ENCODE assay signal across 15 cellular contexts in genomic region chr20:38157635-38158495, GRCh38. TPM values are rescaled to one million over a fixed set of nuclear protein-coding genes. Genes with fewer than 3 reads are reported as not detected.
DNase-seq lines count a peak whose midpoint lies in the region; ATAC-seq and TF ChIP-seq lines count a peak whose summit lies in the region.
"Had no signal": no experiment of that assay in that cellular context is flagged by ENCODE, and none has a peak within 500 bp of the region (broad histone marks: within the 10 kb centered on the region; RNA-seq: fewer than 3 reads in every experiment).

No MANE protein-coding gene starts in this region.

- DNase-seq in RWPE2 (ENCODE audit: low spot score), result no peak
- DNase-seq in esophagus squamous epithelium (lab: John Stamatoyannopoulos, UW), result no peak
- no peak for DNase-seq in mesothelial cell of epicardium (ENCODE audit: low spot score in 2 of 2, unreplicated experiment in 2 of 2)
- DNase-seq in thoracic aorta (ENCODE audit: low spot score), result no peak
- no peak for DNase-seq in activated CD4-positive, alpha-beta T cell treated with anti-CD3 and anti-CD28 coated beads for 4 hours
- no peak for DNase-seq in NCI-H524 treated with DMSO at 0.1 percent for 48 hours (lab: John Stamatoyannopoulos, UW)
- DNase-seq: activated CD8-positive, alpha-beta T cell treated with anti-CD3 and anti-CD28 coated beads, Interleukin-2, amount 10 ng/mL, durations not matched to agents 7 days and 5 days; activated effector memory CD4-positive, alpha-beta T cell treated with anti-CD3 and anti-CD28 coated beads, Interleukin-2, amount 50 U/mL, for 16 hours; CD4-positive, alpha-beta memory T cell; cerebellar nuclear complex; GF-D8; NCI-H1092; NCI-H446 had no signal

- no peak overlapping the region for H3K4me3 Mint-ChIP-seq in mesothelial cell of epicardium
- H3K4me3 Mint-ChIP-seq: activated CD8-positive, alpha-beta T cell treated with anti-CD3 and anti-CD28 coated beads, Interleukin-2, amount 10 ng/mL, durations not matched to agents 7 days and 5 days; CD4-positive, alpha-beta memory T cell had no signal

- no peaks in the 10 kb centered on the region for H3K9me3 Mint-ChIP-seq in mesothelial cell of epicardium
- H3K9me3 Mint-ChIP-seq: CD4-positive, alpha-beta memory T cell had no signal

- no peaks in the 10 kb centered on the region for H3K9me3 ChIP-seq in RWPE2 (ENCODE audit: severe bottlenecking)
- H3K9me3 ChIP-seq in esophagus squamous epithelium, result no peaks in the 10 kb centered on the region
- no peaks in the 10 kb centered on the region for H3K9me3 ChIP-seq in thoracic aorta

- H3K36me3 ChIP-seq in RWPE2 (ENCODE audit: low read depth) (peaks cover 27% of the 10 kb centered on the region), esophagus squamous epithelium (no peaks in the 10 kb centered on the region), thoracic aorta (peaks cover 23% of the 10 kb centered on the region)

- H3K4me1 ChIP-seq in RWPE2 (ENCODE audit: insufficient read depth, poor library complexity, severe bottlenecking), result peaks cover 22% of the 10 kb centered on the region
- peaks cover 8 to 66% (median 46%) of the 10 kb centered on the region in 3 donors for H3K4me1 ChIP-seq in esophagus squamous epithelium
- H3K4me1 ChIP-seq in thoracic aorta (ENCODE audit: control insufficient read depth in 1 of 2, low read depth in 2 of 2), result peaks cover 35 to 79% of the 10 kb centered on the region in 2 donors

- ATAC-seq in RWPE2 (ENCODE audit: low read depth), result no peak
- no peak for ATAC-seq in thoracic aorta (ENCODE audit: insufficient number of reproducible peaks, low FRiP score, low read depth)
- ATAC-seq in HG02759 (IDR thresholded peaks at IDR 0.05; ENCODE audit: unreplicated experiment), result no peak
- no peak for ATAC-seq in HG03354 (IDR thresholded peaks at IDR 0.05; ENCODE audit: poor library complexity, severe bottlenecking, unreplicated experiment)
- ATAC-seq: activated CD8-positive, alpha-beta T cell treated with anti-CD3 and anti-CD28 coated beads, Interleukin-2, amount 10 ng/mL, durations not matched to agents 7 days and 5 days had no signal

- H3K27me3 Mint-ChIP-seq in mesothelial cell of epicardium (ENCODE audit: low read depth), result no peaks in the 10 kb centered on the region
- H3K27me3 Mint-ChIP-seq: CD4-positive, alpha-beta memory T cell had no signal

- peaks cover 2% of the 10 kb centered on the region for H3K36me3 Mint-ChIP-seq in mesothelial cell of epicardium
- H3K36me3 Mint-ChIP-seq: CD4-positive, alpha-beta memory T cell had no signal

- intact Hi-C loops in esophagus squamous epithelium (cut with DNase I), result no loop called here

- peak overlapping the region; percentile 21 for H3K27ac Mint-ChIP-seq in mesothelial cell of epicardium
- H3K27ac Mint-ChIP-seq: activated CD8-positive, alpha-beta T cell treated with anti-CD3 and anti-CD28 coated beads, Interleukin-2, amount 10 ng/mL, durations not matched to agents 7 days and 5 days; CD4-positive, alpha-beta memory T cell had no signal

- no peak overlapping the region for H3K4me3 ChIP-seq in RWPE2 (ENCODE audit: severe bottlenecking)
- H3K4me3 ChIP-seq in esophagus squamous epithelium, result no peak overlapping the region
- H3K4me3 ChIP-seq in thoracic aorta, result peak overlapping the region; percentile 12

- peak overlapping the region; percentile 87 for H3K27ac ChIP-seq in RWPE2 (ENCODE audit: poor library complexity, severe bottlenecking)
- H3K27ac ChIP-seq in esophagus squamous epithelium, result peak overlapping the region; percentile 51 to 90 (median 82)
- H3K27ac ChIP-seq in thoracic aorta, result peak overlapping the region; percentile 77 to 86

- H3K27me3 ChIP-seq in RWPE2 (ENCODE audit: insufficient read depth, poor library complexity, severe bottlenecking) (no peaks in the 10 kb centered on the region), esophagus squamous epithelium (no peaks in the 10 kb centered on the region), thoracic aorta (replicated peaks; ENCODE audit: insufficient read depth) (no peaks in the 10 kb centered on the region)

- peak; percentile 1 for TF ChIP-seq CTCF in RWPE2 (IDR thresholded peaks at IDR 0.05; ENCODE audit: poor library complexity, severe bottlenecking)
- TF ChIP-seq CTCF in esophagus squamous epithelium (IDR thresholded peaks at IDR 0.05), result no peak
- TF ChIP-seq CTCF in mesothelial cell of epicardium (IDR thresholded peaks at IDR 0.05; ENCODE audit: unreplicated experiment), result no peak
- TF ChIP-seq CTCF in thoracic aorta (IDR thresholded peaks at IDR 0.05), result no peak

- WGBS in esophagus squamous epithelium, 2 donors, result 66 to 70% methylated on average over 12 to 13 of the region's 14 CpGs

- H3K4me1 Mint-ChIP-seq in mesothelial cell of epicardium, result peaks cover 10% of the 10 kb centered on the region

- no peak for TF ChIP-seq POLR2A in esophagus squamous epithelium (IDR thresholded peaks at IDR 0.05)

RNA-seq across cellular contexts. Expression of gene TGM2, which starts 7.2 kb away (rescaled TPM):
- total RNA-seq in esophagus squamous epithelium, result 10 to 100 TPM in 2 of 4 donors, 1 to 10 TPM in 2; 2.8 to 33.2 (median 11.5) TPM
- total RNA-seq in mesothelial cell of epicardium, result 32.4 to 35.7 TPM (median 35.3 TPM) in 3 replicates
- total RNA-seq in thoracic aorta, result 100 to 1,000 TPM; 371 to 755 TPM

Comparison
In these comparisons a context has a peak if more than half of its experiments do, and no peak if none do; other contexts are left out.
1. RNA of gene TGM2, which starts 7.2 kb away (total RNA-seq): 371 to 755 TPM in thoracic aorta; 32.4 to 35.7 TPM in mesothelial cell of epicardium and 2.8 to 33.2 TPM in esophagus squamous epithelium; every median in the first group is over 10 times any median in the second.
2. Peak in every context shown above with its lines, with median percentiles within 50 percentile points of each other: H3K27ac ChIP-seq.